Comparison of ENCODE assay signal across 1 cellular context in genomic region chr10:73998623-73999622, GRCh38.
TF ChIP-seq lines count a peak whose summit lies in the region.

No MANE protein-coding gene starts in this region.

TF ChIP-seq in HEK293, 187 proteins besides CTCF, POLR2A, EP300 and RAD21 (continued from another document and continues in another):
- TF ChIP-seq INSM2 (tag by site-specific recombination; IDR thresholded peaks at IDR 0.05) (peak; percentile 16), ZNF266 (tag by site-specific recombination; IDR thresholded peaks at IDR 0.05; ENCODE audit: low read depth) (no peak), ZNF521 (tag by site-specific recombination; IDR thresholded peaks at IDR 0.05) (no peak), ZNF785 (tag by site-specific recombination; IDR thresholded peaks at IDR 0.05) (no peak; the same call in 1 of the 2 replicates), ZNF473 (tag by site-specific recombination; IDR thresholded peaks at IDR 0.05) (no peak), ZBTB1 (tag by site-specific recombination; IDR thresholded peaks at IDR 0.05) (no peak), ZBTB21 (tag by site-specific recombination; IDR thresholded peaks at IDR 0.05) (peak; percentile 15; the same call in 1 of the 2 replicates), PRDM2 (tag by site-specific recombination; IDR thresholded peaks at IDR 0.05; ENCODE audit: borderline replicate concordance) (no peak), ZNF146 (tag by site-specific recombination; IDR thresholded peaks at IDR 0.05) (no peak), ZNF530 (tag by site-specific recombination; IDR thresholded peaks at IDR 0.05; ENCODE audit: low read depth) (no peak), ZNF121 (tag by site-specific recombination; IDR thresholded peaks at IDR 0.05) (no peak; the same call in 1 of the 2 replicates), ZNF560 (tag by site-specific recombination; IDR thresholded peaks at IDR 0.05; ENCODE audit: borderline replicate concordance) (no peak), ZNF830 (tag by site-specific recombination; IDR thresholded peaks at IDR 0.05; ENCODE audit: low read depth) (no peak), ZNF48 (tag by site-specific recombination; IDR thresholded peaks at IDR 0.05) (no peak), HOXC10 (CRISPR knock-in tag; IDR thresholded peaks at IDR 0.05) (no peak), ZFHX2 (tag by site-specific recombination; conservative IDR thresholded peaks at IDR 0.05) (peak; percentile 94), ZNF302 (tag by site-specific recombination; IDR thresholded peaks at IDR 0.05; ENCODE audit: low read depth) (no peak), ELK4 (IDR thresholded peaks at IDR 0.05; ENCODE audit: borderline replicate concordance, low read depth, low read length) (no peak), IKZF3 (tag by site-specific recombination; IDR thresholded peaks at IDR 0.05) (peak; percentile 97), HOXD13 (CRISPR knock-in tag; IDR thresholded peaks at IDR 0.05; ENCODE audit: borderline replicate concordance) (no peak), ZNF221 (tag by site-specific recombination; IDR thresholded peaks at IDR 0.05; ENCODE audit: borderline replicate concordance) (no peak), ZNF555 (tag by site-specific recombination; conservative IDR thresholded peaks at IDR 0.05) (no peak), ZNF768 (tag by site-specific recombination; IDR thresholded peaks at IDR 0.05) (no peak), ZNF26 (tag by site-specific recombination; IDR thresholded peaks at IDR 0.05) (no peak), ZNF404 (tag by site-specific recombination; IDR thresholded peaks at IDR 0.05) (no peak), ZNF37A (tag by site-specific recombination; IDR thresholded peaks at IDR 0.05) (no peak), ZBTB49 (tag by site-specific recombination; IDR thresholded peaks at IDR 0.05; ENCODE audit: low read depth) (no peak), GLIS1 (tag by site-specific recombination; IDR thresholded peaks at IDR 0.05) (peak; percentile 98), ZSCAN16 (tag by site-specific recombination; IDR thresholded peaks at IDR 0.05) (no peak), ZNF423 (tag by site-specific recombination; IDR thresholded peaks at IDR 0.05) (no peak), ZNF391 (tag by site-specific recombination; IDR thresholded peaks at IDR 0.05; ENCODE audit: borderline replicate concordance, low read depth) (peak; percentile 47; the same call in 1 of the 2 replicates), ZNF704 (tag by site-specific recombination; IDR thresholded peaks at IDR 0.05) (no peak), ZSCAN23 (tag by site-specific recombination; IDR thresholded peaks at IDR 0.05) (no peak), REST (tag by site-specific recombination; IDR thresholded peaks at IDR 0.05) (no peak), ZNF529 (tag by site-specific recombination; IDR thresholded peaks at IDR 0.05; ENCODE audit: insufficient replicate concordance) (no peak), ZNF398 (tag by site-specific recombination; IDR thresholded peaks at IDR 0.05) (peak; percentile 20), OSR2 (tag by site-specific recombination; IDR thresholded peaks at IDR 0.05) (no peak), ZNF362 (tag by site-specific recombination; IDR thresholded peaks at IDR 0.05) (peak; percentile 78; the same call in 1 of the 2 replicates), SP7 (tag by site-specific recombination; IDR thresholded peaks at IDR 0.05) (peak; percentile 82), KLF1 (tag by site-specific recombination; IDR thresholded peaks at IDR 0.05) (peak; percentile 81), SP2 (tag by site-specific recombination; IDR thresholded peaks at IDR 0.05) (peak; percentile 76), ZNF654 (tag by site-specific recombination; IDR thresholded peaks at IDR 0.05; ENCODE audit: low read depth) (no peak), KLF8 (tag by site-specific recombination; IDR thresholded peaks at IDR 0.05) (no peak)
